ENCODE assay signal across 13 cellular contexts in genomic region chr1:167683226-167683625, GRCh38. TPM values are rescaled to one million over a fixed set of nuclear protein-coding genes. Genes with fewer than 3 reads are reported as not detected.
DNase-seq lines count a peak whose midpoint lies in the region; ATAC-seq and TF ChIP-seq lines count a peak whose summit lies in the region.
"Had no signal": no experiment of that assay in that cellular context is flagged by ENCODE, and none has a peak within 500 bp of the region (broad histone marks: within the 10 kb centered on the region; RNA-seq: fewer than 3 reads in every experiment).

No MANE protein-coding gene starts in this region.

- H3K27me3 ChIP-seq in SK-N-SH (ENCODE audit: insufficient read depth): no peaks in the 10 kb centered on the region
- 0 out of 2 replicates have a peak, but pooled peaks cover 8% of the 10 kb centered on the region for H3K27me3 ChIP-seq in PC-3 (ENCODE audit: low read length)
- H3K27me3 ChIP-seq in esophagus squamous epithelium: no peaks in the 10 kb centered on the region
- no peaks in the 10 kb centered on the region for H3K27me3 ChIP-seq in skeletal muscle tissue (ENCODE audit: control insufficient read depth in 3 of 3, insufficient read depth in 3 of 3, low read length in 3 of 3)
- H3K27me3 ChIP-seq: hepatocyte had no signal

- intact Hi-C loops in PC-3 (cut with micrococcal nuclease) (no loop called here), esophagus squamous epithelium (cut with DNase I) (no loop called here)

- H3K79me2 ChIP-seq in SK-N-SH (ENCODE audit: insufficient read depth) (no peaks in the 10 kb centered on the region), PC-3 (ENCODE audit: low read length) (no peaks in the 10 kb centered on the region)
- H3K79me2 ChIP-seq: hepatocyte had no signal

- TF ChIP-seq POLR2A in esophagus squamous epithelium (IDR thresholded peaks at IDR 0.05): no peak

- no peak for TF ChIP-seq EP300 in SK-N-SH (IDR thresholded peaks at IDR 0.05; ENCODE audit: borderline replicate concordance in 1 of 2, low read depth in 1 of 2, low read length in 1 of 2)

- H3F3A ChIP-seq in SK-N-SH (replicated peaks; ENCODE audit: insufficient read depth) (peaks cover under 1% of the 10 kb centered on the region), PC-3 (ENCODE audit: low read length, unreplicated experiment) (no peaks in the 10 kb centered on the region)

- 81% methylated on average over 6 of the region's 6 CpGs for WGBS in SK-N-SH (ENCODE audit: low lambda C conversion rate)
- 60 to 65% methylated on average over 6 of the region's 6 CpGs for WGBS in esophagus squamous epithelium, 2 donors

- ATAC-seq in SK-N-SH treated with all-trans-retinoic acid at 6 μM for 48 hours: no peak; the same call in 1 of the 3 replicates
- ATAC-seq in PC-3: no peak

- H2AFZ ChIP-seq in SK-N-SH (ENCODE audit: low read depth): no peak overlapping the region
- no peak overlapping the region for H2AFZ ChIP-seq in PC-3 (ENCODE audit: low read length)
- H2AFZ ChIP-seq: hepatocyte had no signal

- H3K27ac ChIP-seq in SK-N-SH (ENCODE audit: low read depth in 2 of 2, low read length in 1 of 2) (peak overlapping the region in 1 of 2 experiments; percentile 58; a peak in 2 of 4 replicates), PC-3 (ENCODE audit: low read length) (no peak overlapping the region), esophagus squamous epithelium (peak overlapping the region in 3 of 4 donors; percentile 45 to 68 (median 66)), skeletal muscle tissue (ENCODE audit: low read depth, low read length) (peak overlapping the region; percentile 94)
- H3K27ac ChIP-seq: epithelial cell of prostate, hepatocyte had no signal

- POLR2A ChIA-PET in SK-N-SH (lab: Yijun Ruan, JAX): no interaction called here
- POLR2A ChIA-PET in PC-3 (lab: Charles Lee; ENCODE audit: unreplicated experiment): no interaction called here

- no TSS peak for BruUV-seq in PC-3 (replicated peaks; lab: Mats Ljungman, UMichigan)

- H3K36me3 ChIP-seq in SK-N-SH (replicated peaks in 1 of 2; ENCODE audit: control insufficient read depth in 1 of 2, insufficient read depth in 2 of 2, low read length in 1 of 2): no peaks in the 10 kb centered on the region
- H3K36me3 ChIP-seq in PC-3 (ENCODE audit: low read depth, low read length): no peaks in the 10 kb centered on the region
- H3K36me3 ChIP-seq in esophagus squamous epithelium: peaks cover 0 to 7% (median 0%) of the 10 kb centered on the region in 3 donors
- no peaks in the 10 kb centered on the region for H3K36me3 ChIP-seq in skeletal muscle tissue (ENCODE audit: control insufficient read depth in 3 of 3, insufficient read depth in 3 of 3, low read length in 3 of 3)

- H3K9ac ChIP-seq in SK-N-SH (no peak overlapping the region), PC-3 (ENCODE audit: low read length) (no peak overlapping the region), skeletal muscle tissue (ENCODE audit: low read depth in 1 of 3, low read length in 3 of 3) (peak overlapping the region in 2 of 3 donors; percentile 55 to 73)

- DNase-seq in SK-N-SH (no peak), PC-3 (peak; percentile 14), esophagus squamous epithelium (lab: John Stamatoyannopoulos, UW) (no peak), NCI-H2227 (lab: John Stamatoyannopoulos, UW; ENCODE audit: unreplicated experiment) (no peak), NOMO-1 treated with DMSO at 0.1 percent for 48 hours (lab: John Stamatoyannopoulos, UW; ENCODE audit: unreplicated experiment) (no peak)
- DNase-seq in NK-92 treated with Interleukin-12 subunit alpha and Interleukin-12 subunit beta, amount 100 ng/mL, for 24 hours (lab: John Stamatoyannopoulos, UW): no peak
- DNase-seq: activated CD4-positive, alpha-beta memory T cell treated with anti-CD3 and anti-CD28 coated beads, Interleukin-2, amount 10 ng/mL, durations not matched to agents 7 days and 5 days; activated gamma-delta T cell; stimulated activated CD4-positive, alpha-beta T cell treated with anti-CD3 and anti-CD28 coated beads, Interleukin-15, amount 100 ng/mL, for 24 hours had no signal

- CTCF ChIA-PET in SK-N-SH (lab: Yijun Ruan, JAX): interaction anchor here (1.3 kb wide), 1 partner anchor 83 kb away, joined by 9 read pairs; no protein-coding TSS in a partner anchor
- CTCF ChIA-PET in PC-3 (lab: Charles Lee): no interaction called here

- H3K9me3 ChIP-seq in SK-N-SH (no peaks in the 10 kb centered on the region), PC-3 (ENCODE audit: low read length) (no peaks in the 10 kb centered on the region), esophagus squamous epithelium (no peaks in the 10 kb centered on the region), skeletal muscle tissue (ENCODE audit: control insufficient read depth in 3 of 3, low read length in 3 of 3) (no peaks in the 10 kb centered on the region)

- no peak for TF ChIP-seq RAD21 in SK-N-SH (IDR thresholded peaks at IDR 0.05; ENCODE audit: low read length)

- H3K4me1 ChIP-seq in SK-N-SH (ENCODE audit: control insufficient read depth in 1 of 2, insufficient read depth in 2 of 2, low read depth in 1 of 2, low read length in 1 of 2) (peaks cover 8 to 34% of the 10 kb centered on the region in 2 experiments; a peak in 3 of 4 replicates), PC-3 (ENCODE audit: insufficient read depth, low read length) (peaks cover 6% of the 10 kb centered on the region; the same call in 1 of the 2 replicates), esophagus squamous epithelium (peaks cover 5 to 55% (median 22%) of the 10 kb centered on the region in 3 donors), skeletal muscle tissue (ENCODE audit: control insufficient read depth in 3 of 3, insufficient read depth in 3 of 3, low read length in 3 of 3) (peaks cover 77 to 93% (median 80%) of the 10 kb centered on the region in 3 donors)

- no peaks in the 10 kb centered on the region for H4K20me1 ChIP-seq in SK-N-SH (ENCODE audit: insufficient read depth)
- H4K20me1 ChIP-seq in PC-3 (ENCODE audit: low read length): no peaks in the 10 kb centered on the region

- H3K4me3 ChIP-seq in SK-N-SH (ENCODE audit: low read depth in 2 of 2, low read length in 1 of 2): no peak overlapping the region
- no peak overlapping the region for H3K4me3 ChIP-seq in PC-3 (ENCODE audit: low read length)
- no peak overlapping the region for H3K4me3 ChIP-seq in esophagus squamous epithelium
- H3K4me3 ChIP-seq in skeletal muscle tissue (ENCODE audit: low read length in 3 of 3): no peak overlapping the region
- H3K4me3 ChIP-seq: hepatocyte had no signal

- H3K9me2 ChIP-seq in SK-N-SH: no peaks in the 10 kb centered on the region
- H3K9me2 ChIP-seq in PC-3 (replicated peaks; ENCODE audit: low read length): no peaks in the 10 kb centered on the region

- TF ChIP-seq CTCF in SK-N-SH (IDR thresholded peaks at IDR 0.05) (no peak), PC-3 (conservative IDR thresholded peaks at IDR 0.05; ENCODE audit: low read depth, low read length) (no peak), esophagus squamous epithelium (IDR thresholded peaks at IDR 0.05) (no peak)

- H3K4me2 ChIP-seq in SK-N-SH: peak overlapping the region; percentile 68; the same call in 1 of the 2 replicates
- peak overlapping the region; percentile 55 for H3K4me2 ChIP-seq in PC-3 (ENCODE audit: low read length)
- H3K4me2 ChIP-seq: hepatocyte had no signal

TF ChIP-seq in SK-N-SH, 30 proteins besides CTCF, POLR2A, EP300 and RAD21 (continues in another document):
- no peak for TF ChIP-seq ELF1 (IDR thresholded peaks at IDR 0.05)
- TF ChIP-seq TAF1 (IDR thresholded peaks at IDR 0.05; ENCODE audit: borderline replicate concordance, low read depth, low read length): no peak
- TF ChIP-seq JUND (IDR thresholded peaks at IDR 0.05): no peak
- TF ChIP-seq FOXJ3 (CRISPR knock-in tag; IDR thresholded peaks at IDR 0.05): no peak
- TF ChIP-seq FOXM1 (IDR thresholded peaks at IDR 0.05; ENCODE audit: low read depth): no peak
- TF ChIP-seq YY1 (IDR thresholded peaks at IDR 0.05; ENCODE audit: low read depth): no peak
- no peak for TF ChIP-seq PBX3 (IDR thresholded peaks at IDR 0.05)
- no peak for TF ChIP-seq GATA2 (CRISPR knock-in tag; IDR thresholded peaks at IDR 0.05)

TF ChIP-seq in SK-N-SH treated with all-trans-retinoic acid at 6 μM for 48 hours, 23 proteins besides CTCF, POLR2A, EP300 and RAD21 (continues in another document):
- TF ChIP-seq TCF4 (CRISPR knock-in tag; IDR thresholded peaks at IDR 0.05; ENCODE audit: borderline replicate concordance) (no peak), CSDC2 (CRISPR knock-in tag; IDR thresholded peaks at IDR 0.05) (no peak), GLIS3 (CRISPR knock-in tag; IDR thresholded peaks at IDR 0.05) (no peak), POU6F1 (CRISPR knock-in tag; IDR thresholded peaks at IDR 0.05; ENCODE audit: borderline replicate concordance, low read depth) (no peak), SNAI2 (CRISPR knock-in tag; IDR thresholded peaks at IDR 0.05) (no peak)

RNA-seq across cellular contexts. Expression of gene MPZL1, which starts 38.6 kb away (rescaled TPM):
- 27.3 and 34.4 TPM in 2 replicates for polyA plus RNA-seq in SK-N-SH (2012; rRNA removed)
- 34.9 and 39.9 TPM in 2 replicates for polyA plus RNA-seq in SK-N-SH (2012; cell fraction: cytosol; rRNA removed)
- 17.1 and 32.0 TPM in 2 replicates for polyA plus RNA-seq in SK-N-SH (2012; cell fraction: nucleus; rRNA removed)
- total RNA-seq in PC-3 (2014; rRNA removed) (86.5 and 95.1 TPM in 2 replicates), esophagus squamous epithelium (10 to 100 TPM; 36.6 to 80.5 (median 74.3) TPM), skeletal muscle tissue (41.8 TPM)

RNA-seq across cellular contexts. Expression of gene RCSD1, which starts 53.2 kb away (rescaled TPM):
- 0.02 and 0.03 TPM in 2 replicates for polyA plus RNA-seq in SK-N-SH (2012; rRNA removed)
- 0.03 and 0.04 TPM in 2 replicates for polyA plus RNA-seq in SK-N-SH (2012; cell fraction: cytosol; rRNA removed)
- not detected in 2 replicates for polyA plus RNA-seq in SK-N-SH (2012; cell fraction: nucleus; rRNA removed)
- total RNA-seq in PC-3 (2014; rRNA removed) (not detected in 2 replicates), esophagus squamous epithelium (10 to 100 TPM in 1 of 4 donors, 1 to 10 TPM in 3; 1.2 to 17.7 (median 3.4) TPM), skeletal muscle tissue (45.9 TPM)

Comparison
In these comparisons a context has a peak if more than half of its experiments do, and no peak if none do; other contexts are left out.
1. H3K9ac ChIP-seq: peak in skeletal muscle tissue (2 of 3); none in SK-N-SH (single experiment) and PC-3 (single experiment).